1 cellular context compared by ENCODE assay signal in genomic region chr19:54325631-54326030, GRCh38.
TF ChIP-seq lines count a peak whose summit lies in the region.

No MANE protein-coding gene starts in this region.

TF ChIP-seq in H1, 55 proteins besides CTCF, POLR2A, EP300 and RAD21:
- no peak for TF ChIP-seq CHD1 (IDR thresholded peaks at IDR 0.05; ENCODE audit: low read depth, low read length)
- TF ChIP-seq CBX5 (IDR thresholded peaks at IDR 0.05; ENCODE audit: low read depth, low read length): no peak
- no peak for TF ChIP-seq HDAC6 (IDR thresholded peaks at IDR 0.05; ENCODE audit: low read depth, low read length)
- TF ChIP-seq CREB1 (IDR thresholded peaks at IDR 0.05): no peak
- TF ChIP-seq ATF3 (IDR thresholded peaks at IDR 0.05; ENCODE audit: insufficient read depth, low read depth, low read length): no peak
- TF ChIP-seq NANOG (IDR thresholded peaks at IDR 0.05; ENCODE audit: insufficient read depth, low read depth, low read length, poor library complexity, severe bottlenecking): no peak
- no peak for TF ChIP-seq GTF2F1 (IDR thresholded peaks at IDR 0.05; ENCODE audit: borderline replicate concordance, low read depth, low read length)
- TF ChIP-seq ZNF274 (IDR thresholded peaks at IDR 0.05; ENCODE audit: borderline replicate concordance, extremely low read depth, low read length): no peak
- TF ChIP-seq RBBP5 (IDR thresholded peaks at IDR 0.05; ENCODE audit: borderline replicate concordance, low read depth, low read length): no peak
- TF ChIP-seq ASH2L (IDR thresholded peaks at IDR 0.05; ENCODE audit: low read length): no peak
